18 cellular contexts compared by ENCODE assay signal in genomic region chr12:106655577-106655976, GRCh38.
"Had no signal": no experiment of that assay in that cellular context is flagged by ENCODE, and none has a peak within 500 bp of the region (broad histone marks: within the 10 kb centered on the region; RNA-seq: fewer than 3 reads in every experiment).

No MANE protein-coding gene starts in this region.

- DNase-seq: effector memory CD8-positive, alpha-beta T cell; foreskin keratinocyte; immature natural killer cell; left colon; left ventricle myocardium superior; mesenchymal stem cell; midbrain; occipital lobe; pancreas; right cardiac atrium; small intestine; stimulated activated CD4-positive, alpha-beta T cell treated with anti-CD3 and anti-CD28 coated beads, Interleukin-12 subunit alpha, Interleukin-12 subunit beta, amount 100 ng/mL, for 4 hours; stimulated activated naive CD4-positive, alpha-beta T cell; stomach; substantia nigra; transverse colon had no signal

- H3K9me3 ChIP-seq: pancreas, thoracic aorta had no signal

- H3K4me3 ChIP-seq: lung, pancreas, stomach, thoracic aorta, transverse colon had no signal

- H3K27ac ChIP-seq: foreskin keratinocyte, pancreas, stomach, thoracic aorta, transverse colon had no signal

- ATAC-seq: effector memory CD8-positive, alpha-beta T cell; foreskin keratinocyte; left colon; left ventricle myocardium superior; pancreas; right cardiac atrium had no signal

- H3K4me1 ChIP-seq: foreskin keratinocyte, pancreas, stomach, transverse colon had no signal

- H3K36me3 ChIP-seq: pancreas, stomach, thoracic aorta, transverse colon had no signal

- H3K27me3 ChIP-seq: pancreas, stomach, transverse colon had no signal

- FAIRE-seq: pancreas, small intestine had no signal
